Comparison of ENCODE assay signal across 8 cellular contexts in genomic region chr17:67364847-67365761, GRCh38. TPM values are rescaled to one million over a fixed set of nuclear protein-coding genes. Genes with fewer than 3 reads are reported as not detected.
DNase-seq lines count a peak whose midpoint lies in the region; ATAC-seq, FAIRE-seq and TF ChIP-seq lines count a peak whose summit lies in the region.

No MANE protein-coding gene starts in this region.

- H3K9ac ChIP-seq in Loucy (ENCODE audit: low read depth, low read length, poor library complexity, severe bottlenecking) = peak overlapping the region; percentile 90
- H3K9ac ChIP-seq in colonic mucosa (ENCODE audit: low read depth in 2 of 2, low read length in 2 of 2) = peak overlapping the region; percentile 96 to 99

- no peaks in the 10 kb centered on the region for H3K9me3 ChIP-seq in Loucy (ENCODE audit: insufficient read depth, low read depth, low read length)
- no peaks in the 10 kb centered on the region for H3K9me3 ChIP-seq in colonic mucosa

- H3K27ac ChIP-seq in C4-2B = peak overlapping the region; percentile 96
- peak overlapping the region; percentile 93 for H3K27ac ChIP-seq in colonic mucosa

- H3K4me1 ChIP-seq in Loucy (ENCODE audit: insufficient read depth, low read length, poor library complexity, severe bottlenecking) (peaks cover 46% of the 10 kb centered on the region), colonic mucosa (peaks cover 6% of the 10 kb centered on the region)

- H3K36me3 Mint-ChIP-seq in natural killer cell = no peaks in the 10 kb centered on the region

- H2AFZ ChIP-seq in Loucy (ENCODE audit: low read length) = no peak overlapping the region

- H3K27ac Mint-ChIP-seq in natural killer cell = peak overlapping the region; percentile 86 to 98

- no peak for ATAC-seq in natural killer cell
- ATAC-seq in GM18867 (IDR thresholded peaks at IDR 0.05; ENCODE audit: unreplicated experiment) = no peak

- intact Hi-C loops in colonic mucosa (cut with DNase I) = no loop called here
- intact Hi-C loops in natural killer cell (cut with micrococcal nuclease) = loop anchor here (10.0 kb wide), 1 partner anchor 120 kb away; the partner anchor contains the start of gene HELZ

- H3F3A ChIP-seq in Loucy (ENCODE audit: low read depth) = peaks cover 2% of the 10 kb centered on the region; the same call in 1 of the 2 replicates

- no peak for DNase-seq in colonic mucosa
- DNase-seq in natural killer cell = no peak
- no peak for DNase-seq in hippocampal formation (lab: John Stamatoyannopoulos, UW)
- no peak for DNase-seq in G401 (ENCODE audit: low spot score)
- DNase-seq in RCC 7860 (ENCODE audit: low spot score) = no peak

- no peaks in the 10 kb centered on the region for H3K9me2 ChIP-seq in Loucy (replicated peaks; ENCODE audit: low read depth, low read length)

- TF ChIP-seq CTCF in C4-2B (conservative IDR thresholded peaks at IDR 0.05) = no peak
- no peak for TF ChIP-seq CTCF in Loucy (conservative IDR thresholded peaks at IDR 0.05; ENCODE audit: low read length)
- no peak for TF ChIP-seq CTCF in colonic mucosa (IDR thresholded peaks at IDR 0.05)
- no peak for TF ChIP-seq CTCF in natural killer cell (IDR thresholded peaks at IDR 0.05)

- H3K4me3 Mint-ChIP-seq in natural killer cell = peak overlapping the region; percentile 92

- peaks cover 63% of the 10 kb centered on the region for H3K79me2 ChIP-seq in Loucy (ENCODE audit: insufficient read depth, low read length)

- no peaks in the 10 kb centered on the region for H3K27me3 ChIP-seq in Loucy (ENCODE audit: insufficient read depth, low read length, poor library complexity, severe bottlenecking)
- H3K27me3 ChIP-seq in colonic mucosa = no peaks in the 10 kb centered on the region

- in situ Hi-C loops in G401 (cut with HindIII; ENCODE audit: low sequenced_read_pairs) = no loop called here

- peaks cover 60% of the 10 kb centered on the region for H4K20me1 ChIP-seq in Loucy (ENCODE audit: insufficient read depth, low read length, poor library complexity, severe bottlenecking)

- H3K36me3 ChIP-seq in Loucy (ENCODE audit: insufficient read depth, low read length) = peaks cover 6% of the 10 kb centered on the region; the same call in 1 of the 2 replicates
- H3K36me3 ChIP-seq in colonic mucosa = no peaks in the 10 kb centered on the region

- H3K9me3 Mint-ChIP-seq in natural killer cell = no peaks in the 10 kb centered on the region

- H3K4me1 Mint-ChIP-seq in natural killer cell = peaks cover 51 to 54% of the 10 kb centered on the region in 2 donors

- no peak for FAIRE-seq in RCC 7860 (lab: Jason Lieb, UNC)

- no peaks in the 10 kb centered on the region for H3K27me3 Mint-ChIP-seq in natural killer cell (ENCODE audit: low read depth in 2 of 2)

- peak overlapping the region; percentile 98 for H3K4me2 ChIP-seq in Loucy (ENCODE audit: low read depth, low read length, poor library complexity, severe bottlenecking)

- peak overlapping the region; percentile 99 for H3K4me3 ChIP-seq in Loucy (ENCODE audit: low read length, poor library complexity, severe bottlenecking)
- peak overlapping the region; percentile 98 for H3K4me3 ChIP-seq in colonic mucosa

RNA-seq across cellular contexts. Expression of gene PSMD12, which starts 1.3 kb away (rescaled TPM):
- total RNA-seq in colonic mucosa (10 to 100 TPM; 39.4 to 51.1 TPM), natural killer cell (10 to 100 TPM; 57.4 to 58.2 (median 58.0) TPM)
- total RNA-seq in G401 (2014; rRNA removed; shearing (Covaris generic)) = 20.5 and 21.3 TPM in 2 replicates

RNA-seq across cellular contexts. Expression of gene PITPNC1, which starts 12.0 kb away (rescaled TPM):
- total RNA-seq in colonic mucosa (10 to 100 TPM; 10.8 to 20.4 TPM), natural killer cell (100 to 1,000 TPM; 150 to 185 (median 169) TPM)
- 19.9 and 24.0 TPM in 2 replicates for total RNA-seq in G401 (2014; rRNA removed; shearing (Covaris generic))
